Comparison of ENCODE assay signal across 9 cellular contexts in genomic region chr12:51393676-51394545, GRCh38. TPM values are rescaled to one million over a fixed set of nuclear protein-coding genes. Genes with fewer than 3 reads are reported as not detected.
DNase-seq lines count a peak whose midpoint lies in the region; ATAC-seq and TF ChIP-seq lines count a peak whose summit lies in the region.
"Had no signal": no experiment of that assay in that cellular context is flagged by ENCODE, and none has a peak within 500 bp of the region (broad histone marks: within the 10 kb centered on the region; RNA-seq: fewer than 3 reads in every experiment).

No MANE protein-coding gene starts in this region.

- CTCF ChIA-PET in mammary epithelial cell (lab: Charles Lee; ENCODE audit: low non-redundant PET) (no interaction called here), HEK293T (lab: Yijun Ruan, JAX) (interaction anchor here (0.6 kb wide), 1 partner anchor 25 kb away, joined by 3 read pairs; no protein-coding TSS in a partner anchor)

- in situ Hi-C loops in mammary epithelial cell (cut with MboI; ENCODE audit: low sequenced_read_pairs in 2 of 2), result no loop called here

- H3K27me3 ChIP-seq in GM06990 (replicated peaks; ENCODE audit: control insufficient read depth, insufficient read depth, low read length) (no peaks in the 10 kb centered on the region), mammary epithelial cell (ENCODE audit: insufficient read depth, low read length) (no peaks in the 10 kb centered on the region)

- no peak for ATAC-seq in HG02870 (IDR thresholded peaks at IDR 0.05; ENCODE audit: unreplicated experiment)
- no peak for ATAC-seq in GM18861 (IDR thresholded peaks at IDR 0.05; ENCODE audit: unreplicated experiment)

- no peak overlapping the region for H2AFZ ChIP-seq in mammary epithelial cell (ENCODE audit: low read depth, low read length)

- no peak overlapping the region for H3K4me3 ChIP-seq in GM06990 (replicated peaks; ENCODE audit: low read depth, low read length)
- H3K4me3 ChIP-seq in mammary epithelial cell (replicated peaks in 1 of 3; ENCODE audit: insufficient read depth in 1 of 3, low read depth in 2 of 3, low read length in 3 of 3), result no peak overlapping the region

- H3K9me3 ChIP-seq in mammary epithelial cell (replicated peaks; ENCODE audit: insufficient read depth, low read length), result no peaks in the 10 kb centered on the region

- peaks cover 4% of the 10 kb centered on the region for H3K4me1 ChIP-seq in mammary epithelial cell (ENCODE audit: insufficient read depth, low read length)

- TF ChIP-seq CTCF in GM06990 (IDR thresholded peaks at IDR 0.05; ENCODE audit: insufficient read depth, low read length, poor library complexity, severe bottlenecking) (no peak), mammary epithelial cell (conservative IDR thresholded peaks at IDR 0.05 in 1 of 2, IDR thresholded peaks at IDR 0.05 in 1 of 2; ENCODE audit: extremely low read depth in 1 of 2, insufficient read depth in 1 of 2, low read depth in 1 of 2, low read length in 2 of 2) (no peak)

- intact Hi-C loops in mammary epithelial cell (cut with micrococcal nuclease) (no loop called here), posterior vena cava (cut with DNase I) (no loop called here)

- DNase-seq in GM06990 (ENCODE audit: extremely low read depth, insufficient read length), result peak; percentile 26
- peak; percentile 71 for DNase-seq in T-helper 22 cell (ENCODE audit: low read depth)
- peak; percentile 42 for DNase-seq in mammary epithelial cell
- peak; percentile 72 for DNase-seq in posterior vena cava (ENCODE audit: low spot score)
- no peak for DNase-seq in HEK293T (ENCODE audit: extremely low spot score)
- no peak for DNase-seq in OCI-M2 (lab: John Stamatoyannopoulos, UW; ENCODE audit: unreplicated experiment)

- H3K27ac ChIP-seq in mammary epithelial cell (ENCODE audit: insufficient read depth, low read depth, low read length), result no peak overlapping the region

- no peaks in the 10 kb centered on the region for H3K36me3 ChIP-seq in GM06990 (ENCODE audit: control insufficient read depth, insufficient read depth, low read length)
- no peaks in the 10 kb centered on the region for H3K36me3 ChIP-seq in mammary epithelial cell (ENCODE audit: insufficient read depth, low read length)

- BruUV-seq in mammary epithelial cell (replicated peaks; lab: Mats Ljungman, UMichigan), result no TSS peak

- H4K20me1 ChIP-seq in mammary epithelial cell (ENCODE audit: insufficient read depth, low read length), result no peaks in the 10 kb centered on the region

- POLR2A ChIA-PET in HEK293T (lab: Yijun Ruan, JAX), result no interaction called here

- H3K4me2 ChIP-seq in mammary epithelial cell (ENCODE audit: insufficient read depth, low read depth, low read length), result no peak overlapping the region

- no peaks in the 10 kb centered on the region for H3K79me2 ChIP-seq in mammary epithelial cell (ENCODE audit: insufficient read depth, low read length)

- no peak overlapping the region for H3K9ac ChIP-seq in mammary epithelial cell (ENCODE audit: insufficient read depth, low read length)

- WGBS in mammary epithelial cell (ENCODE audit: low coverage, missing lambda C conversion rate), result 82% methylated on average over 12 of the region's 14 CpGs

- dilution Hi-C loops in mammary epithelial cell (cut with HindIII; ENCODE audit: low sequenced_read_pairs), result no loop called here

TF ChIP-seq in HEK293T, 16 proteins besides CTCF, POLR2A, EP300 and RAD21:
- TF ChIP-seq FOXK2 (IDR thresholded peaks at IDR 0.05) (no peak), TARDBP (IDR thresholded peaks at IDR 0.05) (no peak), FOXA1 (IDR thresholded peaks at IDR 0.05) (no peak), HDGF (IDR thresholded peaks at IDR 0.05; ENCODE audit: borderline replicate concordance) (no peak), PKNOX1 (IDR thresholded peaks at IDR 0.05) (no peak), SP1 (IDR thresholded peaks at IDR 0.05) (no peak), NFRKB (IDR thresholded peaks at IDR 0.05) (no peak)

RNA-seq across cellular contexts. Expression of gene GALNT6, which starts 2.7 kb away (rescaled TPM):
- 10 to 100 TPM in 1 of 2 donors, 1 to 10 TPM in 1; 4.4 to 13.5 TPM for total RNA-seq in mammary epithelial cell
- polyA plus RNA-seq in mammary epithelial cell, result 4.1 TPM
- 5.2 TPM for polyA minus RNA-seq in mammary epithelial cell
- total RNA-seq in posterior vena cava, result 1 to 10 TPM; 8.0 to 9.7 TPM

RNA-seq across cellular contexts. Expression of gene SLC4A8, which starts 30.7 kb away (rescaled TPM):
- total RNA-seq in mammary epithelial cell (under 1 TPM; 0.07 to 0.50 TPM), posterior vena cava (1 to 10 TPM in 1 of 2 donors, under 1 TPM in 1; 0.79 to 1.4 TPM)
- 0.17 TPM for polyA plus RNA-seq in mammary epithelial cell
- not detected for polyA minus RNA-seq in mammary epithelial cell

RNA-seq across cellular contexts. Expression of gene CELA1, which starts 47.4 kb away (rescaled TPM):
- total RNA-seq in mammary epithelial cell (not detected), posterior vena cava (not detected)
- not detected for polyA plus RNA-seq in mammary epithelial cell
- not detected for polyA minus RNA-seq in mammary epithelial cell
- total RNA-seq: mononuclear cell had no signal

Comparison
In these comparisons a context has a peak if more than half of its experiments do, and no peak if none do; other contexts are left out.
1. DNase-seq: peak in GM06990 (single experiment), T-helper 22 cell (single experiment), mammary epithelial cell (single experiment) and posterior vena cava (single experiment); none in HEK293T (single experiment) and OCI-M2 (single experiment).